1 cellular context compared by ENCODE assay signal in the genomic region with DNA sequence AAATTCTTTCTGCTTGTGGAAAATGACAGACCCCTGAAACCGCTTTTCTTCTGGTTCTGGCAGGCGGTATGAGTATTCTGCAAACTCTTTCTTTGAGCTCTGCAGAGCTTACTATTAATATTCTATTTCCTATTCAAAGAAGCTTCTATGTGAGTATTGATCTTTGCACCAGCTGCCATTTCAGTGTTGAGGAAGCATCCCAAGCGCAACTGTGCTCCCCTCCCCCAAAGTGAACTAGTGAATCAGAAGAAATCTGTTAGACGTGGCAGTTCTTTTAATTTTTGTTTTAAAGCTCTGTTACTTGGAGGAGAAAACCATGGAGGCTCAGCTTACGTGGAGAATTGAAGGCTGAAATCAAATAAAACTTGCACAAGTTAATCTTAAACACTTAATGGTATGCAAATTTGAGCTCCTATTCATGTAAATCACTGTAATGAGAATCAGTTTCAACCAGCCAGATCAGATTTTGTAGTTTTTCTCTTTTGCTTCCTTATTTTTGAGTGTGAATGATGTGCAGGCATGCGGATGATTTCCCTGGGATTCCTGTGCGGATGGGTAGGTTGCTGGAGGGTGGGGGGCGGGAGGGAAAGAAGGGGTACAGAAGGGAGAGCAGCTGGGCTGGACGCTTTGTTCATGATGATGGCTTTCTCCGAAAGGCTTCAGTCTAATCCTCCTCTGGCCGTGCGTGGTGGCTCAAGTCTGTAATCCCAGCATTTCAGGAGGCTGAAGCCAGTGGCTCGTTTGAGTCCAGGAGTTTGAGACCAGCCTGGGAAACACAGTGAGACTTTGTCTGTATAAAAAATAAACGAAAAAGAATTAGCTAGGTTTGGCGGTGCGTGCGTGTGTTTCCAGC.
TF ChIP-seq lines count a peak whose summit lies in the region.

No MANE protein-coding gene starts in this region.

TF ChIP-seq in GM23338, 12 proteins besides CTCF, POLR2A, EP300 and RAD21 (continued from another document):
- TF ChIP-seq, protein P1, sequence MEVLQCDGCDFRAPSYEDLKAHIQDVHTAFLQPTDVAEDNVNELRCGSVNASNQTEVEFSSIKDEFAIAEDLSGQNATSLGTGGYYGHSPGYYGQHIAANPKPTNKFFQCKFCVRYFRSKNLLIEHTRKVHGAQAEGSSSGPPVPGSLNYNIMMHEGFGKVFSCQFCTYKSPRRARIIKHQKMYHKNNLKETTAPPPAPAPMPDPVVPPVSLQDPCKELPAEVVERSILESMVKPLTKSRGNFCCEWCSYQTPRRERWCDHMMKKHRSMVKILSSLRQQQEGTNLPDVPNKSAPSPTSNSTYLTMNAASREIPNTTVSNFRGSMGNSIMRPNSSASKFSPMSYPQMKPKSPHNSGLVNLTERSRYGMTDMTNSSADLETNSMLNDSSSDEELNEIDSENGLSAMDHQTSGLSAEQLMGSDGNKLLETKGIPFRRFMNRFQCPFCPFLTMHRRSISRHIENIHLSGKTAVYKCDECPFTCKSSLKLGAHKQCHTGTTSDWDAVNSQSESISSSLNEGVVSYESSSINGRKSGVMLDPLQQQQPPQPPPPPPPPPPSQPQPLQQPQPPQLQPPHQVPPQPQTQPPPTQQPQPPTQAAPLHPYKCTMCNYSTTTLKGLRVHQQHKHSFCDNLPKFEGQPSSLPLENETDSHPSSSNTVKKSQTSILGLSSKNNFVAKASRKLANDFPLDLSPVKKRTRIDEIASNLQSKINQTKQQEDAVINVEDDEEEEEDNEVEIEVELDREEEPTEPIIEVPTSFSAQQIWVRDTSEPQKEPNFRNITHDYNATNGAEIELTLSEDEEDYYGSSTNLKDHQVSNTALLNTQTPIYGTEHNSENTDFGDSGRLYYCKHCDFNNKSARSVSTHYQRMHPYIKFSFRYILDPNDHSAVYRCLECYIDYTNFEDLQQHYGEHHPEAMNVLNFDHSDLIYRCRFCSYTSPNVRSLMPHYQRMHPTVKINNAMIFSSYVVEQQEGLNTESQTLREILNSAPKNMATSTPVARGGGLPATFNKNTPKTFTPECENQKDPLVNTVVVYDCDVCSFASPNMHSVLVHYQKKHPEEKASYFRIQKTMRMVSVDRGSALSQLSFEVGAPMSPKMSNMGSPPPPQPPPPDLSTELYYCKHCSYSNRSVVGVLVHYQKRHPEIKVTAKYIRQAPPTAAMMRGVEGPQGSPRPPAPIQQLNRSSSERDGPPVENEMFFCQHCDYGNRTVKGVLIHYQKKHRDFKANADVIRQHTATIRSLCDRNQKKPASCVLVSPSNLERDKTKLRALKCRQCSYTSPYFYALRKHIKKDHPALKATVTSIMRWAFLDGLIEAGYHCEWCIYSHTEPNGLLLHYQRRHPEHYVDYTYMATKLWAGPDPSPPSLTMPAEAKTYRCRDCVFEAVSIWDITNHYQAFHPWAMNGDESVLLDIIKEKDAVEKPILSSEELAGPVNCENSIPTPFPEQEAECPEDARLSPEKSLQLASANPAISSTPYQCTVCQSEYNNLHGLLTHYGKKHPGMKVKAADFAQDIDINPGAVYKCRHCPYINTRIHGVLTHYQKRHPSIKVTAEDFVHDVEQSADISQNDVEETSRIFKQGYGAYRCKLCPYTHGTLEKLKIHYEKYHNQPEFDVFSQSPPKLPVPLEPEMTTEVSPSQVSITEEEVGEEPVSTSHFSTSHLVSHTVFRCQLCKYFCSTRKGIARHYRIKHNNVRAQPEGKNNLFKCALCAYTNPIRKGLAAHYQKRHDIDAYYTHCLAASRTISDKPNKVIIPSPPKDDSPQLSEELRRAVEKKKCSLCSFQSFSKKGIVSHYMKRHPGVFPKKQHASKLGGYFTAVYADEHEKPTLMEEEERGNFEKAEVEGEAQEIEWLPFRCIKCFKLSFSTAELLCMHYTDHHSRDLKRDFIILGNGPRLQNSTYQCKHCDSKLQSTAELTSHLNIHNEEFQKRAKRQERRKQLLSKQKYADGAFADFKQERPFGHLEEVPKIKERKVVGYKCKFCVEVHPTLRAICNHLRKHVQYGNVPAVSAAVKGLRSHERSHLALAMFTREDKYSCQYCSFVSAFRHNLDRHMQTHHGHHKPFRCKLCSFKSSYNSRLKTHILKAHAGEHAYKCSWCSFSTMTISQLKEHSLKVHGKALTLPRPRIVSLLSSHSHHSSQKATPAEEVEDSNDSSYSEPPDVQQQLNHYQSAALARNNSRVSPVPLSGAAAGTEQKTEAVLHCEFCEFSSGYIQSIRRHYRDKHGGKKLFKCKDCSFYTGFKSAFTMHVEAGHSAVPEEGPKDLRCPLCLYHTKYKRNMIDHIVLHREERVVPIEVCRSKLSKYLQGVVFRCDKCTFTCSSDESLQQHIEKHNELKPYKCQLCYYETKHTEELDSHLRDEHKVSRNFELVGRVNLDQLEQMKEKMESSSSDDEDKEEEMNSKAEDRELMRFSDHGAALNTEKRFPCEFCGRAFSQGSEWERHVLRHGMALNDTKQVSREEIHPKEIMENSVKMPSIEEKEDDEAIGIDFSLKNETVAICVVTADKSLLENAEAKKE (CRISPR knock-in tag; IDR thresholded peaks at IDR 0.05), result no peak
- TF ChIP-seq EZH2 (IDR thresholded peaks at IDR 0.05; ENCODE audit: low read depth, unreplicated experiment) (no peak), STAT1 (IDR thresholded peaks at IDR 0.05; ENCODE audit: unreplicated experiment) (no peak), EZH2phosphoT487 (IDR thresholded peaks at IDR 0.05; ENCODE audit: unreplicated experiment) (no peak), NANOG (IDR thresholded peaks at IDR 0.05; ENCODE audit: borderline replicate concordance) (no peak), JUNB (IDR thresholded peaks at IDR 0.05; ENCODE audit: unreplicated experiment) (no peak)
